1 cellular context compared by ENCODE assay signal in genomic region chr2:120933693-120934092, GRCh38.
TF ChIP-seq lines count a peak whose summit lies in the region.

No MANE protein-coding gene starts in this region.

TF ChIP-seq in HCT116, 20 proteins besides CTCF, POLR2A, EP300 and RAD21 (continued from another document):
- no peak for TF ChIP-seq ZBTB33 (IDR thresholded peaks at IDR 0.05; ENCODE audit: extremely low read depth, insufficient replicate concordance, low read length)
